ENCODE assay signal across 15 cellular contexts in genomic region chr22:31538815-31539214, GRCh38. TPM values are rescaled to one million over a fixed set of nuclear protein-coding genes. Genes with fewer than 3 reads are reported as not detected.
A peak's percentile ranks its signal among the peaks of the same experiment; 100 is the strongest.
DNase-seq lines count a peak whose midpoint lies in the region; ATAC-seq and TF ChIP-seq lines count a peak whose summit lies in the region.
"Had no signal": no experiment of that assay in that cellular context is flagged by ENCODE, and none has a peak within 500 bp of the region (broad histone marks: within the 10 kb centered on the region; RNA-seq: fewer than 3 reads in every experiment).

No MANE protein-coding gene starts in this region.

- no peaks in the 10 kb centered on the region for H3K27me3 ChIP-seq in psoas muscle (ENCODE audit: insufficient read depth in 3 of 3, low read length in 2 of 3)
- H3K27me3 ChIP-seq: ovary had no signal

- H3K4me3 Mint-ChIP-seq in activated CD4-positive, alpha-beta memory T cell treated with anti-CD3 and anti-CD28 coated beads for 36 hours, result peak overlapping the region; percentile 48
- H3K4me3 Mint-ChIP-seq in immature natural killer cell, result no peak overlapping the region
- H3K4me3 Mint-ChIP-seq: brain had no signal

- WGBS in psoas muscle, 3 donors, result 88 to 98% (median 89%) methylated on average over 5 of the region's 5 CpGs

- intact Hi-C loops in activated CD4-positive, alpha-beta memory T cell treated with anti-CD3 and anti-CD28 coated beads for 36 hours (cut with micrococcal nuclease), result loop anchor here (1.0 to 5.0 kb wide), 3 partner anchors 8 to 247 kb away; partner anchors contain the start of genes PATZ1 and PIK3IP1
- intact Hi-C loops in psoas muscle (cut with DNase I), result no loop called here

- H3K4me3 ChIP-seq in psoas muscle, result no peak overlapping the region
- no peak overlapping the region for H3K4me3 ChIP-seq in coronary artery
- H3K4me3 ChIP-seq: ovary had no signal

- no peaks in the 10 kb centered on the region for H3K4me1 ChIP-seq in psoas muscle

- no peaks in the 10 kb centered on the region for H3K27me3 Mint-ChIP-seq in activated CD4-positive, alpha-beta memory T cell treated with anti-CD3 and anti-CD28 coated beads for 36 hours
- peaks cover 0 to 2% (median 2%) of the 10 kb centered on the region in 3 donors for H3K27me3 Mint-ChIP-seq in immature natural killer cell (ENCODE audit: low read depth in 3 of 3)
- H3K27me3 Mint-ChIP-seq: brain had no signal

- CTCF ChIA-PET in activated CD4-positive, alpha-beta memory T cell treated with anti-CD3 and anti-CD28 coated beads for 36 hours (lab: Charles Lee), result interaction anchor here (0.6 to 1.4 kb wide), 2 partner anchors 18 to 22 kb away, joined by 3 to 6 read pairs; no protein-coding TSS in a partner anchor

- H3K27ac ChIP-seq in psoas muscle, result no peak overlapping the region
- H3K27ac ChIP-seq in coronary artery, result no peak overlapping the region
- H3K27ac ChIP-seq: ovary had no signal

- no peaks in the 10 kb centered on the region for H3K9me3 Mint-ChIP-seq in activated CD4-positive, alpha-beta memory T cell treated with anti-CD3 and anti-CD28 coated beads for 36 hours
- no peaks in the 10 kb centered on the region for H3K9me3 Mint-ChIP-seq in immature natural killer cell
- H3K9me3 Mint-ChIP-seq: brain had no signal

- no peak for TF ChIP-seq CTCF in psoas muscle (IDR thresholded peaks at IDR 0.05)
- no peak for TF ChIP-seq CTCF in coronary artery (IDR thresholded peaks at IDR 0.05)

- peak overlapping the region; percentile 97 for H3K27ac Mint-ChIP-seq in activated CD4-positive, alpha-beta memory T cell treated with anti-CD3 and anti-CD28 coated beads for 36 hours
- peak overlapping the region in 5 of 6 donors; percentile 19 to 83 (median 55) for H3K27ac Mint-ChIP-seq in immature natural killer cell
- H3K27ac Mint-ChIP-seq: brain had no signal

- no peaks in the 10 kb centered on the region for H3K9me3 ChIP-seq in psoas muscle
- H3K9me3 ChIP-seq: ovary had no signal

- H3K36me3 Mint-ChIP-seq in activated CD4-positive, alpha-beta memory T cell treated with anti-CD3 and anti-CD28 coated beads for 36 hours, result peaks cover 29% of the 10 kb centered on the region
- peaks cover 0 to 18% (median 3%) of the 10 kb centered on the region in 3 donors for H3K36me3 Mint-ChIP-seq in immature natural killer cell

- peak; percentile 19 for DNase-seq in stimulated activated naive CD4-positive, alpha-beta T cell treated with Interleukin-2 at 50 U/mL for 16 hours (lab: John Stamatoyannopoulos, UW)
- no peak for DNase-seq in stimulated activated naive CD4-positive, alpha-beta T cell (lab: John Stamatoyannopoulos, UW)
- peak; percentile 74 for DNase-seq in activated CD4-positive, alpha-beta memory T cell treated with anti-CD3 and anti-CD28 coated beads for 36 hours
- DNase-seq in immature natural killer cell, result no peak
- DNase-seq in superior temporal gyrus (ENCODE audit: extremely low spot score), result peak; percentile 29
- no peak for DNase-seq in psoas muscle
- no peak for DNase-seq in ecto neural progenitor cell (ENCODE audit: low spot score)
- no peak for DNase-seq in coronary artery (ENCODE audit: low spot score)
- DNase-seq: foreskin fibroblast, H7, midbrain, NCI-H1694, NCI-H526, ovary had no signal

- no peaks in the 10 kb centered on the region for H3K36me3 ChIP-seq in psoas muscle (ENCODE audit: insufficient read depth in 1 of 2, low read depth in 1 of 2)
- H3K36me3 ChIP-seq: ovary had no signal

- peaks cover 59% of the 10 kb centered on the region for H3K4me1 Mint-ChIP-seq in activated CD4-positive, alpha-beta memory T cell treated with anti-CD3 and anti-CD28 coated beads for 36 hours (ENCODE audit: low read depth)
- H3K4me1 Mint-ChIP-seq in immature natural killer cell, result peaks cover 5 to 29% of the 10 kb centered on the region in 2 donors
- H3K4me1 Mint-ChIP-seq: brain had no signal

- POLR2A ChIA-PET in activated CD4-positive, alpha-beta memory T cell treated with anti-CD3 and anti-CD28 coated beads for 36 hours (lab: Charles Lee), result interaction anchor here (0.6 to 6.3 kb wide), 6 partner anchors 12 to 48 kb away, joined by 3 to 37 read pairs (median 8); partner anchors contain the start of gene EIF4ENIF1

- no peak for ATAC-seq in psoas muscle

RNA-seq across cellular contexts. Expression of gene SFI1, which starts 42.5 kb away (rescaled TPM):
- 100 to 1,000 TPM; 227 to 240 TPM for total RNA-seq in activated CD4-positive, alpha-beta memory T cell treated with anti-CD3 and anti-CD28 coated beads for 36 hours
- polyA plus RNA-seq in immature natural killer cell (10 to 100 TPM in 2 of 3 donors, 1 to 10 TPM in 1; 4.2 to 31.5 (median 11.1) TPM), psoas muscle (1 to 10 TPM; 1.5 to 4.1 (median 2.2) TPM)
- total RNA-seq in psoas muscle, result 1 to 10 TPM; 2.7 to 8.6 (median 4.1) TPM

RNA-seq across cellular contexts. Expression of gene EIF4ENIF1, which starts 49.2 kb away (rescaled TPM):
- total RNA-seq in activated CD4-positive, alpha-beta memory T cell treated with anti-CD3 and anti-CD28 coated beads for 36 hours, result 10 to 100 TPM; 39.7 to 43.2 TPM
- polyA plus RNA-seq in immature natural killer cell, result 10 to 100 TPM in 1 of 3 donors, 1 to 10 TPM in 2; 6.9 to 21.1 (median 9.7) TPM
- total RNA-seq in psoas muscle, result 10 to 100 TPM; 24.8 to 34.2 (median 26.6) TPM
- polyA plus RNA-seq in psoas muscle, result 10 to 100 TPM in 2 of 3 donors, 1 to 10 TPM in 1; 9.2 to 23.4 (median 10.4) TPM

Comparison
In these comparisons a context has a peak if more than half of its experiments do, and no peak if none do; other contexts are left out.
1. DNase-seq: peak in stimulated activated naive CD4-positive, alpha-beta T cell treated with Interleukin-2 at 50 U/mL for 16 hours (single experiment), activated CD4-positive, alpha-beta memory T cell treated with anti-CD3 and anti-CD28 coated beads for 36 hours (single experiment) and superior temporal gyrus (single experiment); none in stimulated activated naive CD4-positive, alpha-beta T cell (0 of 6), immature natural killer cell (0 of 3), psoas muscle (0 of 2), ecto neural progenitor cell (single experiment) and coronary artery (single experiment).
2. RNA of gene SFI1, which starts 42.5 kb away (total RNA-seq): 227 to 240 TPM in activated CD4-positive, alpha-beta memory T cell treated with anti-CD3 and anti-CD28 coated beads for 36 hours; 2.7 to 8.6 TPM in psoas muscle; every median in the first group is over 10 times any median in the second.